8 cellular contexts compared by ENCODE assay signal in the genomic region with DNA sequence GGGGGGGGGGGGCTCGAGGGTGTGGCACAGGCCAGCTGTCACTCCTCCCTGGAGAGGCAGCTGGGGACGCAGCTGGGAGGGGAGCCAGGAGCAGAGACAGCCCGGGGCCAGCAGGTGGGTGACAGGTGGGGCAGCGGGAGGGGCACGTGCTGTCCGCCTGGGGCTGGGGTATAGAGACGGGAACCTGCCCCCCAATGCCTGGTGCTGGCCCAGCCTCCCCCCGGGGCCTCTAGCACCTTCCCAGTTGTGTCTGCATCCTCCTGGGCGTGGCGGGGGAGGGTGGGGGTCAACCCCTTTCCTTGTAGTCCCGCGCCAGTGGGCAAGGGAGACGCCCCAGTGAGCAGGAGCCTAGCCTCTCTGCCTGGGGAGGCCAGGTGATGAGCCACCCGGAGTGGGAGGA.
A peak's percentile ranks its signal among the peaks of the same experiment; 100 is the strongest.
DNase-seq lines count a peak whose midpoint lies in the region; ATAC-seq and TF ChIP-seq lines count a peak whose summit lies in the region.
"Not testable (repeated sequence)": the region's sequence is repeated elsewhere in the genome, so short reads cannot be mapped to it uniquely, and the experiment has no call there.

No MANE protein-coding gene starts in this region.

- not testable (repeated sequence) for H3K4me1 ChIP-seq in colonic mucosa; left ventricle myocardium inferior; lower lobe of right lung; skeletal muscle satellite cell (ENCODE audit: control insufficient read depth, insufficient read depth, low read length); aorta (ENCODE audit: control insufficient read depth in 1 of 2, insufficient read depth in 2 of 2, low read length in 2 of 2)

- H3K27me3 ChIP-seq in colonic mucosa; left ventricle myocardium inferior (ENCODE audit: low read depth); lower lobe of right lung (ENCODE audit: low read depth); skeletal muscle satellite cell (ENCODE audit: control insufficient read depth, insufficient read depth, low read length); aorta (ENCODE audit: control insufficient read depth in 1 of 2, insufficient read depth in 2 of 2, low read length in 1 of 2): not testable (repeated sequence)

- not testable (repeated sequence) for TF ChIP-seq CTCF in colonic mucosa (IDR thresholded peaks at IDR 0.05); fibroblast of mammary gland (conservative IDR thresholded peaks at IDR 0.05; ENCODE audit: control insufficient read depth, insufficient read depth, low read depth, low read length); left ventricle myocardium inferior (IDR thresholded peaks at IDR 0.05; ENCODE audit: borderline replicate concordance); lower lobe of right lung (IDR thresholded peaks at IDR 0.05)

- WGBS in aorta, 2 donors: 76 to 81% methylated on average over 6 to 10 of the region's 14 CpGs

- intact Hi-C loops in colonic mucosa (cut with DNase I); left ventricle myocardium inferior (cut with micrococcal nuclease); lower lobe of right lung (cut with DNase I); aorta (cut with DNase I): not testable (repeated sequence)

- ATAC-seq in lower lobe of right lung; aorta (ENCODE audit: low FRiP score): not testable (repeated sequence)

- not testable (repeated sequence) for H3K9ac ChIP-seq in colonic mucosa (ENCODE audit: low read depth in 2 of 2, low read length in 2 of 2); skeletal muscle satellite cell (ENCODE audit: low read depth, low read length)

- not testable (repeated sequence) for H3K36me3 ChIP-seq in colonic mucosa; left ventricle myocardium inferior; lower lobe of right lung; skeletal muscle satellite cell (ENCODE audit: insufficient read depth, low read length); aorta (ENCODE audit: control insufficient read depth in 1 of 2, insufficient read depth in 2 of 2, low read length in 1 of 2)

- DNase-seq in HT1080 (ENCODE audit: low read depth): peak; percentile 1
- DNase-seq in colonic mucosa: peak; percentile 37
- not testable (repeated sequence) for DNase-seq in fibroblast of mammary gland (ENCODE audit: low read depth); left ventricle myocardium inferior
- peak; percentile 30 for DNase-seq in glomerular visceral epithelial cell (ENCODE audit: extremely low spot score)
- DNase-seq in lower lobe of right lung: peak; percentile 32
- peak; percentile 24 to 42 for DNase-seq in aorta

- H3K9me3 ChIP-seq in colonic mucosa; left ventricle myocardium inferior (replicated peaks); lower lobe of right lung; skeletal muscle satellite cell (replicated peaks; ENCODE audit: low read length); aorta (ENCODE audit: control insufficient read depth, low read length): not testable (repeated sequence)

- H3K4me2 ChIP-seq in skeletal muscle satellite cell (ENCODE audit: low read length): peak overlapping the region; percentile 62

- H3K27ac ChIP-seq in colonic mucosa; lower lobe of right lung; aorta (ENCODE audit: low read depth in 1 of 2, low read length in 2 of 2): not testable (repeated sequence)
- peak overlapping the region; percentile 36 for H3K27ac ChIP-seq in left ventricle myocardium inferior (replicated peaks)

- not testable (repeated sequence) for H3K4me3 ChIP-seq in colonic mucosa; lower lobe of right lung; skeletal muscle satellite cell (ENCODE audit: low read length); aorta (ENCODE audit: low read length in 2 of 2)
- peak overlapping the region; percentile 23 for H3K4me3 ChIP-seq in fibroblast of mammary gland (ENCODE audit: control insufficient read depth, low read depth, low read length)
- peak overlapping the region; percentile 64 for H3K4me3 ChIP-seq in left ventricle myocardium inferior
